In genomic region chr17:75625813-75626486, GRCh38 we compare ENCODE assay signal across 1 cellular context.
TF ChIP-seq lines count a peak whose summit lies in the region.

No MANE protein-coding gene starts in this region.

TF ChIP-seq in HepG2, 621 proteins besides CTCF, POLR2A, EP300 and RAD21 (continued from another document):
- TF ChIP-seq ARID3A (IDR thresholded peaks at IDR 0.05; ENCODE audit: low read depth, low read length) (no peak), MYC (CRISPR knock-in tag; IDR thresholded peaks at IDR 0.05; ENCODE audit: borderline replicate concordance) (peak; percentile 14; the same call in 1 of the 2 replicates), NFATC3 (CRISPR knock-in tag; IDR thresholded peaks at IDR 0.05) (0 out of 2 replicates have a peak, but pooled peaks have one; percentile 35), TCF12 (IDR thresholded peaks at IDR 0.05) (no peak), TCF12 (CRISPR knock-in tag; IDR thresholded peaks at IDR 0.05) (no peak), NCOA2 (CRISPR knock-in tag; IDR thresholded peaks at IDR 0.05) (no peak), MEIS2 (CRISPR knock-in tag; IDR thresholded peaks at IDR 0.05) (no peak), ZNF792 (CRISPR knock-in tag; IDR thresholded peaks at IDR 0.05) (no peak), ZNF296 (CRISPR knock-in tag; conservative IDR thresholded peaks at IDR 0.05) (no peak), ATAD3A (CRISPR knock-in tag; IDR thresholded peaks at IDR 0.05) (no peak), FOXO4 (CRISPR knock-in tag; conservative IDR thresholded peaks at IDR 0.05) (no peak), IKZF1 (IDR thresholded peaks at IDR 0.05) (no peak), NR3C1 (CRISPR knock-in tag; IDR thresholded peaks at IDR 0.05) (no peak), ZNF354B (CRISPR knock-in tag; IDR thresholded peaks at IDR 0.05) (no peak), CREB3 (CRISPR knock-in tag; IDR thresholded peaks at IDR 0.05) (no peak), ZNF280B (CRISPR knock-in tag; IDR thresholded peaks at IDR 0.05; ENCODE audit: borderline replicate concordance) (0 out of 2 replicates have a peak, but pooled peaks have one; percentile 36), ZBTB33 (CRISPR knock-in tag; IDR thresholded peaks at IDR 0.05) (peak; percentile 88), ZNF567 (CRISPR knock-in tag; IDR thresholded peaks at IDR 0.05; ENCODE audit: borderline replicate concordance) (no peak), ZNF224 (CRISPR knock-in tag; IDR thresholded peaks at IDR 0.05) (no peak), ARHGAP35 (CRISPR knock-in tag; IDR thresholded peaks at IDR 0.05; ENCODE audit: borderline replicate concordance) (no peak), ZNF737 (CRISPR knock-in tag; IDR thresholded peaks at IDR 0.05; ENCODE audit: borderline replicate concordance) (no peak), HNRNPUL1 (IDR thresholded peaks at IDR 0.05; ENCODE audit: low read depth, low read length) (no peak), ZNF878 (CRISPR knock-in tag; IDR thresholded peaks at IDR 0.05) (no peak), TFAP4 (IDR thresholded peaks at IDR 0.05; ENCODE audit: borderline replicate concordance, low read depth) (no peak), ZNF614 (CRISPR knock-in tag; IDR thresholded peaks at IDR 0.05; ENCODE audit: borderline replicate concordance) (no peak), STAG1 (CRISPR knock-in tag; IDR thresholded peaks at IDR 0.05) (peak; percentile 56), ZNF20 (CRISPR knock-in tag; IDR thresholded peaks at IDR 0.05) (no peak), ZNF558 (CRISPR knock-in tag; IDR thresholded peaks at IDR 0.05; ENCODE audit: borderline replicate concordance) (no peak), GLI4 (CRISPR knock-in tag; IDR thresholded peaks at IDR 0.05; ENCODE audit: borderline replicate concordance) (no peak), PLRG1 (conservative IDR thresholded peaks at IDR 0.05) (no peak), MXD1 (CRISPR knock-in tag; IDR thresholded peaks at IDR 0.05) (no peak), ZFP41 (CRISPR knock-in tag; IDR thresholded peaks at IDR 0.05; ENCODE audit: borderline replicate concordance) (no peak)
